1 cellular context compared by ENCODE assay signal in genomic region chr6:166289181-166290061, GRCh38.
TF ChIP-seq lines count a peak whose summit lies in the region.

No MANE protein-coding gene starts in this region.

TF ChIP-seq in IMR-90, 13 proteins besides CTCF, POLR2A, EP300 and RAD21:
- no peak for TF ChIP-seq RFX5 (IDR thresholded peaks at IDR 0.05; ENCODE audit: low read depth, low read length)
- TF ChIP-seq CHD1 (IDR thresholded peaks at IDR 0.05; ENCODE audit: low read depth, low read length) = no peak
- no peak for TF ChIP-seq MXI1 (IDR thresholded peaks at IDR 0.05; ENCODE audit: borderline replicate concordance, low read depth, low read length)
- TF ChIP-seq BHLHE40 (IDR thresholded peaks at IDR 0.05; ENCODE audit: low read depth, low read length) = no peak
- TF ChIP-seq USF2 (IDR thresholded peaks at IDR 0.05; ENCODE audit: low read depth, low read length) = no peak
- TF ChIP-seq RCOR1 (IDR thresholded peaks at IDR 0.05; ENCODE audit: insufficient replicate concordance, low read length) = no peak
- TF ChIP-seq FOS (IDR thresholded peaks at IDR 0.05; ENCODE audit: low read depth, low read length) = no peak
- TF ChIP-seq NFE2L2 (IDR thresholded peaks at IDR 0.05; ENCODE audit: low read depth, low read length) = no peak
- no peak for TF ChIP-seq MAZ (IDR thresholded peaks at IDR 0.05; ENCODE audit: borderline replicate concordance, low read depth, low read length)
- TF ChIP-seq ELK1 (IDR thresholded peaks at IDR 0.05; ENCODE audit: borderline replicate concordance, low read depth, low read length) = no peak
- no peak for TF ChIP-seq MAFK (IDR thresholded peaks at IDR 0.05; ENCODE audit: low read depth, low read length)
- TF ChIP-seq SMC3 (IDR thresholded peaks at IDR 0.05; ENCODE audit: low read depth, low read length) = no peak
